ENCODE assay signal across 25 cellular contexts in genomic region chr10:28942012-28942411, GRCh38.
"Had no signal": no experiment of that assay in that cellular context is flagged by ENCODE, and none has a peak within 500 bp of the region (broad histone marks: within the 10 kb centered on the region; RNA-seq: fewer than 3 reads in every experiment).

No MANE protein-coding gene starts in this region.

- H3K4me3 Mint-ChIP-seq: endodermal cell; immature natural killer cell; memory B cell; natural killer cell treated with Interleukin-12 subunit alpha and Interleukin-12 subunit beta and Interleukin-15 and Interleukin-18, amount 100 ng/mL, for 72 hours; neural progenitor cell; stimulated activated effector memory CD8-positive, alpha-beta T cell treated with anti-CD3 and anti-CD28 coated beads, Interleukin-12 subunit alpha, Interleukin-12 subunit beta, amount 100 ng/mL, for 72 hours had no signal

- H3K9me3 ChIP-seq: left lung, ovary, suprapubic skin, thyroid gland, upper lobe of left lung, vagina had no signal

- H3K4me1 Mint-ChIP-seq: immature natural killer cell; memory B cell; stimulated activated effector memory CD8-positive, alpha-beta T cell treated with anti-CD3 and anti-CD28 coated beads, Interleukin-12 subunit alpha, Interleukin-12 subunit beta, amount 100 ng/mL, for 72 hours had no signal

- H3K27ac Mint-ChIP-seq: endodermal cell; immature natural killer cell; memory B cell; natural killer cell treated with Interleukin-12 subunit alpha and Interleukin-12 subunit beta and Interleukin-15 and Interleukin-18, amount 100 ng/mL, for 72 hours; neural progenitor cell; stimulated activated effector memory CD8-positive, alpha-beta T cell treated with anti-CD3 and anti-CD28 coated beads, Interleukin-12 subunit alpha, Interleukin-12 subunit beta, amount 100 ng/mL, for 72 hours had no signal

- DNase-seq: effector CD4-positive, alpha-beta T cell; endodermal cell; erythroblast; foreskin keratinocyte; immature natural killer cell; left lung; lower lobe of right lung; midbrain; nucleus accumbens; ovary; right cardiac atrium; stimulated activated CD4-positive, alpha-beta T cell treated with anti-CD3 and anti-CD28 coated beads, Interleukin-2, amount 100 ng/mL, for 48 hours; stimulated activated CD8-positive, alpha-beta memory T cell treated with anti-CD3 and anti-CD28 coated beads, Interleukin-4, amount 100 ng/mL, for 48 hours; stimulated activated naive CD8-positive, alpha-beta T cell treated with anti-CD3 and anti-CD28 coated beads, Interleukin-15, Interleukin-2, amounts not matched to agents 100 U/mL and 50 U/mL, for 24 hours; thyroid gland; upper lobe of left lung had no signal

- ATAC-seq: foreskin keratinocyte; left lung; lower lobe of right lung; natural killer cell treated with Interleukin-12 subunit alpha and Interleukin-12 subunit beta and Interleukin-15 and Interleukin-18, amount 100 ng/mL, for 72 hours; right cardiac atrium; stimulated activated effector memory CD8-positive, alpha-beta T cell treated with anti-CD3 and anti-CD28 coated beads, Interleukin-12 subunit alpha, Interleukin-12 subunit beta, amount 100 ng/mL, for 72 hours; stimulated activated naive CD8-positive, alpha-beta T cell treated with anti-CD3 and anti-CD28 coated beads, Interleukin-15, Interleukin-2, amounts not matched to agents 100 U/mL and 50 U/mL, for 24 hours had no signal

- H3K36me3 Mint-ChIP-seq: immature natural killer cell; memory B cell; natural killer cell treated with Interleukin-12 subunit alpha and Interleukin-12 subunit beta and Interleukin-15 and Interleukin-18, amount 100 ng/mL, for 72 hours; neural progenitor cell; stimulated activated effector memory CD8-positive, alpha-beta T cell treated with anti-CD3 and anti-CD28 coated beads, Interleukin-12 subunit alpha, Interleukin-12 subunit beta, amount 100 ng/mL, for 72 hours had no signal

- H3K27ac ChIP-seq: foreskin keratinocyte, left lung, lower lobe of right lung, neural progenitor cell, ovary, suprapubic skin, thyroid gland, upper lobe of left lung, vagina had no signal

- H3K27me3 Mint-ChIP-seq: memory B cell had no signal

- H3K27me3 ChIP-seq: left lung, ovary, thyroid gland, upper lobe of left lung, vagina had no signal

- H3K9me3 Mint-ChIP-seq: natural killer cell treated with Interleukin-12 subunit alpha and Interleukin-12 subunit beta and Interleukin-15 and Interleukin-18, amount 100 ng/mL, for 72 hours had no signal

- H3K4me3 ChIP-seq: left lung, lower lobe of right lung, neural progenitor cell, ovary, smooth muscle cell, suprapubic skin, thyroid gland, upper lobe of left lung, vagina had no signal

- H3K36me3 ChIP-seq: left lung, lower lobe of right lung, neural progenitor cell, ovary, suprapubic skin, thyroid gland, upper lobe of left lung, vagina had no signal

- H3K4me1 ChIP-seq: thyroid gland had no signal

- H3K4me2 ChIP-seq: neural progenitor cell, smooth muscle cell had no signal

- FAIRE-seq: endothelial cell of umbilical vein, keratinocyte had no signal
